Comparison of ENCODE assay signal across 7 cellular contexts in genomic region chr15:63735449-63735848, GRCh38.
"Had no signal": no experiment of that assay in that cellular context is flagged by ENCODE, and none has a peak within 500 bp of the region (broad histone marks: within the 10 kb centered on the region; RNA-seq: fewer than 3 reads in every experiment).

No MANE protein-coding gene starts in this region.

- H3K9me3 Mint-ChIP-seq: HFFc6, IgD-negative memory B cell had no signal

- H3K27me3 Mint-ChIP-seq: IgD-negative memory B cell had no signal

- ATAC-seq: HCT116, HepG2 had no signal

- H3K27ac Mint-ChIP-seq: HFFc6 had no signal

- H3K4me3 Mint-ChIP-seq: HFFc6, IgD-negative memory B cell had no signal

- DNase-seq: GM23248, GOT3, H7, HFFc6 had no signal
